ENCODE assay signal across 10 cellular contexts in the genomic region with DNA sequence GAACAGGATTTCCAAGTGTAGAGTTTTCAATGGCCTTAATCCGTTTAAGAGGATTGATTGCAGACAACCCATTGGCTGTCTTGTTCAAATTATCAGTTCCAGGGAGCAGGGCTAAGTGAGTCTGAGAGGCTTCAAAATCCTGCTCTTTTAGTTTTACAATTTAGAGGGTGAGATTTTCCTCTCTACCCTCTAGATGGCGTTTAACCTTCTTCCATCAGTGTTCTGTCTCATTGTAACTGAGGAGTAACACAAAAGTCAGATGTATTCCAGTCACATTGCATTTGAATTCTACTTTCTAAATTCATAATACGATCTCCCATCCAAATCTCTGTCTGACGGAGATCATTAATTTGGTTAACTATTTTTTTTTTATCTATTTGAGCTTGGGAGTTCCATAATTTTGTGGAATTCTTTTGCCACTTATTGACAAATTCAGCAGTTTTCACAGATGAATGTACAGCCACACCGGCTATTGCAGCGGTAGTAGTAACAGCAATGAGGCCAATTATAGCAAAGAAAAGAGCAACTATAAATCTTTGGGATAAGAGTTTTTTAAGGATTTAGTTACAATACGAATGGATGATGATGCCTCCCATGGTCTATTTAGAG. TPM values are rescaled to one million over a fixed set of nuclear protein-coding genes. Genes with fewer than 3 reads are reported as not detected.
A peak's percentile ranks its signal among the peaks of the same experiment; 100 is the strongest.
DNase-seq lines count a peak whose midpoint lies in the region; ATAC-seq and TF ChIP-seq lines count a peak whose summit lies in the region.
"Had no signal": no experiment of that assay in that cellular context is flagged by ENCODE, and none has a peak within 500 bp of the region (broad histone marks: within the 10 kb centered on the region; RNA-seq: fewer than 3 reads in every experiment).

No MANE protein-coding gene starts in this region.

- H3K36me3 ChIP-seq in ACC112 (ENCODE audit: insufficient read depth, low read length), result no peaks in the 10 kb centered on the region
- no peaks in the 10 kb centered on the region for H3K36me3 ChIP-seq in RWPE2 (ENCODE audit: low read depth)
- H3K36me3 ChIP-seq: HAP-1 had no signal

- H2AFZ ChIP-seq in ACC112 (ENCODE audit: low read length, unreplicated experiment), result peak overlapping the region; percentile 23

- H3K79me2 ChIP-seq in ACC112 (ENCODE audit: control insufficient read depth, insufficient read depth, low read length, unreplicated experiment), result peaks cover 4% of the 10 kb centered on the region

- H3K4me3 ChIP-seq in ACC112 (ENCODE audit: low read depth, low read length) (no peak overlapping the region), RWPE2 (ENCODE audit: severe bottlenecking) (no peak overlapping the region)
- H3K4me3 ChIP-seq: HAP-1 had no signal

- H3K4me1 ChIP-seq in ACC112 (ENCODE audit: control insufficient read depth, insufficient read depth, low read length, unreplicated experiment), result no peaks in the 10 kb centered on the region
- peaks cover 7% of the 10 kb centered on the region for H3K4me1 ChIP-seq in RWPE2 (ENCODE audit: insufficient read depth, poor library complexity, severe bottlenecking)

- no peak for ATAC-seq in RWPE2 (ENCODE audit: low read depth)
- no peak for ATAC-seq in GM21526 (IDR thresholded peaks at IDR 0.05; ENCODE audit: low FRiP score, unreplicated experiment)
- ATAC-seq in GM21528 (IDR thresholded peaks at IDR 0.05; ENCODE audit: low FRiP score, unreplicated experiment), result no peak

- peaks cover 23% of the 10 kb centered on the region for H3K36me3 Mint-ChIP-seq in glutamatergic neuron (ENCODE audit: unreplicated experiment)
- H3K36me3 Mint-ChIP-seq in activated CD4-positive, alpha-beta T cell treated with anti-CD3 and anti-CD28 coated beads, Interleukin-2, amount 10 ng/mL, durations not matched to agents 24 days and 14 days (ENCODE audit: low read depth), result peaks cover 4% of the 10 kb centered on the region

- H3K9me3 ChIP-seq in RWPE2 (ENCODE audit: severe bottlenecking), result no peaks in the 10 kb centered on the region

- peak; percentile 69 for TF ChIP-seq CTCF in GM12873 (IDR thresholded peaks at IDR 0.05; ENCODE audit: insufficient read depth, low read depth, low read length, missing control alignments)
- TF ChIP-seq CTCF in RWPE2 (IDR thresholded peaks at IDR 0.05; ENCODE audit: poor library complexity, severe bottlenecking), result peak; percentile 76
- peak; percentile 36 for TF ChIP-seq CTCF in glutamatergic neuron (IDR thresholded peaks at IDR 0.05; ENCODE audit: partially characterized antibody, unreplicated experiment)

- H3K27ac ChIP-seq in ACC112 (ENCODE audit: low read depth, low read length) (no peak overlapping the region), RWPE2 (ENCODE audit: poor library complexity, severe bottlenecking) (no peak overlapping the region)

- DNase-seq in RWPE2 (ENCODE audit: low spot score) (no peak), glutamatergic neuron (no peak), cortex of kidney (lab: John Stamatoyannopoulos, UW) (no peak)
- no peak for DNase-seq in activated CD4-positive, alpha-beta T cell treated with anti-CD3 and anti-CD28 coated beads, Interleukin-2, amount 10 ng/mL, durations not matched to agents 24 days and 14 days

- H3K9me3 Mint-ChIP-seq in glutamatergic neuron (ENCODE audit: unreplicated experiment), result peaks cover 11% of the 10 kb centered on the region
- H3K9me3 Mint-ChIP-seq in activated CD4-positive, alpha-beta T cell treated with anti-CD3 and anti-CD28 coated beads, Interleukin-2, amount 10 ng/mL, durations not matched to agents 24 days and 14 days, result no peaks in the 10 kb centered on the region

- H3K27me3 Mint-ChIP-seq in glutamatergic neuron (ENCODE audit: unreplicated experiment), result peaks cover 2% of the 10 kb centered on the region
- H3K27me3 Mint-ChIP-seq in activated CD4-positive, alpha-beta T cell treated with anti-CD3 and anti-CD28 coated beads, Interleukin-2, amount 10 ng/mL, durations not matched to agents 24 days and 14 days, result no peaks in the 10 kb centered on the region

- no peak overlapping the region for H3K27ac Mint-ChIP-seq in glutamatergic neuron (ENCODE audit: unreplicated experiment)
- H3K27ac Mint-ChIP-seq in activated CD4-positive, alpha-beta T cell treated with anti-CD3 and anti-CD28 coated beads, Interleukin-2, amount 10 ng/mL, durations not matched to agents 24 days and 14 days, result no peak overlapping the region

- H3K4me1 Mint-ChIP-seq in glutamatergic neuron (ENCODE audit: low read depth, unreplicated experiment), result peaks cover 3% of the 10 kb centered on the region
- peaks cover 34% of the 10 kb centered on the region for H3K4me1 Mint-ChIP-seq in activated CD4-positive, alpha-beta T cell treated with anti-CD3 and anti-CD28 coated beads, Interleukin-2, amount 10 ng/mL, durations not matched to agents 24 days and 14 days

- H3K27me3 ChIP-seq in ACC112 (ENCODE audit: insufficient read depth, low read length) (no peaks in the 10 kb centered on the region), RWPE2 (ENCODE audit: insufficient read depth, poor library complexity, severe bottlenecking) (no peaks in the 10 kb centered on the region)

- intact Hi-C loops in activated CD4-positive, alpha-beta T cell treated with anti-CD3 and anti-CD28 coated beads, Interleukin-2, amount 10 ng/mL, durations not matched to agents 24 days and 14 days (cut with micrococcal nuclease), result loop anchor here (2.0 to 10.0 kb wide), 2 partner anchors 143 to 259 kb away; partner anchors contain the start of gene SIGLECL1

- H3K4me3 Mint-ChIP-seq in glutamatergic neuron (ENCODE audit: unreplicated experiment), result no peak overlapping the region
- no peak overlapping the region for H3K4me3 Mint-ChIP-seq in activated CD4-positive, alpha-beta T cell treated with anti-CD3 and anti-CD28 coated beads, Interleukin-2, amount 10 ng/mL, durations not matched to agents 24 days and 14 days

RNA-seq across cellular contexts. Expression of gene C19orf84, which starts 7.8 kb away (rescaled TPM):
- total RNA-seq in glutamatergic neuron (ENCODE audit: unreplicated experiment), result not detected
- 0.16 and 0.24 TPM in 2 replicates for total RNA-seq in activated CD4-positive, alpha-beta T cell treated with anti-CD3 and anti-CD28 coated beads, Interleukin-2, amount 10 ng/mL, durations not matched to agents 24 days and 14 days
- total RNA-seq: dermis microvascular lymphatic vessel endothelial cell had no signal

RNA-seq across cellular contexts. Expression of gene LIM2, which starts 10.4 kb away (rescaled TPM):
- total RNA-seq in glutamatergic neuron (ENCODE audit: unreplicated experiment), result not detected
- 0.24 TPM in 1 of 2 replicates, not detected in the other for total RNA-seq in activated CD4-positive, alpha-beta T cell treated with anti-CD3 and anti-CD28 coated beads, Interleukin-2, amount 10 ng/mL, durations not matched to agents 24 days and 14 days
- total RNA-seq: dermis microvascular lymphatic vessel endothelial cell had no signal

RNA-seq across cellular contexts. Expression of gene SIGLEC10, which starts 19.2 kb away (rescaled TPM):
- total RNA-seq in glutamatergic neuron (ENCODE audit: unreplicated experiment), result not detected
- total RNA-seq in activated CD4-positive, alpha-beta T cell treated with anti-CD3 and anti-CD28 coated beads, Interleukin-2, amount 10 ng/mL, durations not matched to agents 24 days and 14 days, result 2.3 and 3.5 TPM in 2 replicates
- total RNA-seq: dermis microvascular lymphatic vessel endothelial cell had no signal

RNA-seq across cellular contexts. Expression of gene NKG7, which starts 25.7 kb away (rescaled TPM):
- not detected for total RNA-seq in glutamatergic neuron (ENCODE audit: unreplicated experiment)
- 363 and 379 TPM in 2 replicates for total RNA-seq in activated CD4-positive, alpha-beta T cell treated with anti-CD3 and anti-CD28 coated beads, Interleukin-2, amount 10 ng/mL, durations not matched to agents 24 days and 14 days
- total RNA-seq: dermis microvascular lymphatic vessel endothelial cell had no signal

RNA-seq across cellular contexts. Expression of gene CLDND2, which starts 29.4 kb away (rescaled TPM):
- total RNA-seq in glutamatergic neuron (ENCODE audit: unreplicated experiment), result not detected
- 18.7 and 19.6 TPM in 2 replicates for total RNA-seq in activated CD4-positive, alpha-beta T cell treated with anti-CD3 and anti-CD28 coated beads, Interleukin-2, amount 10 ng/mL, durations not matched to agents 24 days and 14 days
- total RNA-seq: dermis microvascular lymphatic vessel endothelial cell had no signal
